12 cellular contexts compared by ENCODE assay signal in genomic region chr10:71475243-71475871, GRCh38.
DNase-seq lines count a peak whose midpoint lies in the region; ATAC-seq and TF ChIP-seq lines count a peak whose summit lies in the region.
"Had no signal": no experiment of that assay in that cellular context is flagged by ENCODE, and none has a peak within 500 bp of the region (broad histone marks: within the 10 kb centered on the region; RNA-seq: fewer than 3 reads in every experiment).

No MANE protein-coding gene starts in this region.

- H3K4me1 Mint-ChIP-seq in T-helper 17 cell, result peaks cover 13% of the 10 kb centered on the region

- H3K4me3 Mint-ChIP-seq in T-helper 17 cell, result peak overlapping the region; percentile 50
- H3K4me3 Mint-ChIP-seq: activated T-cell treated with anti-CD3 and anti-CD28 coated beads, Interleukin-2, amount 50 U/mL, for 4 hours; T-helper 2 cell treated with Interferon-gamma antibody and Interleukin-4, amounts not matched to agents 5 μg/mL and 100 μg/mL, for 36 hours had no signal

- no peak overlapping the region for H3K27ac Mint-ChIP-seq in T-helper 17 cell
- H3K27ac Mint-ChIP-seq: T-helper 2 cell treated with Interferon-gamma antibody and Interleukin-4, amounts not matched to agents 5 μg/mL and 100 μg/mL, for 36 hours had no signal

- H3K79me2 ChIP-seq in Karpas-422 (ENCODE audit: low read length), result no peaks in the 10 kb centered on the region

- H3K27ac ChIP-seq in BLaER1 treated with 17β-estradiol and CSF1 and Interleukin-3, amounts not matched to agents 10 nM and 100 nM, result peak overlapping the region; percentile 12 to 81 (median 74); a peak in 21 of 22 replicates
- H3K27ac ChIP-seq in Karpas-422 (ENCODE audit: low read length) (no peak overlapping the region), lower lobe of right lung (peak overlapping the region; percentile 41)
- H3K27ac ChIP-seq: cardiac muscle cell had no signal

- no peaks in the 10 kb centered on the region for H3K9me2 ChIP-seq in Karpas-422 (replicated peaks; ENCODE audit: insufficient read depth, low read length)

- DNase-seq in Karpas-422 (peak; percentile 49), T-helper 17 cell (no peak), lower lobe of right lung (no peak), cortex of kidney (lab: John Stamatoyannopoulos, UW) (no peak), GM19240 (ENCODE audit: insufficient read length, low spot score) (no peak), hypothalamus (lab: John Stamatoyannopoulos, UW) (no peak)
- DNase-seq: activated T-cell treated with anti-CD3 and anti-CD28 coated beads, Interleukin-2, amount 50 U/mL, for 4 hours had no signal

- H3K4me1 ChIP-seq in BLaER1 treated with 17β-estradiol and CSF1 and Interleukin-3, amounts not matched to agents 10 nM and 100 nM, result peaks cover 26 to 38% (median 33%) of the 10 kb centered on the region in 10 experiments
- peaks cover 10% of the 10 kb centered on the region for H3K4me1 ChIP-seq in Karpas-422 (ENCODE audit: low read length)
- H3K4me1 ChIP-seq in lower lobe of right lung, result peaks cover 26% of the 10 kb centered on the region

- peak overlapping the region; percentile 80 to 96 (median 85) for H3K4me2 ChIP-seq in BLaER1 treated with 17β-estradiol and CSF1 and Interleukin-3, amounts not matched to agents 10 nM and 100 nM
- peak overlapping the region; percentile 8 for H3K4me2 ChIP-seq in Karpas-422 (ENCODE audit: low read depth, low read length, poor library complexity, severe bottlenecking)

- H3K36me3 ChIP-seq in BLaER1 treated with 17β-estradiol and CSF1 and Interleukin-3, amounts not matched to agents 10 nM and 100 nM, result no peaks in the 10 kb centered on the region
- H3K36me3 ChIP-seq in Karpas-422 (ENCODE audit: insufficient read depth, low read length) (no peaks in the 10 kb centered on the region), lower lobe of right lung (no peaks in the 10 kb centered on the region)
- H3K36me3 ChIP-seq: cardiac muscle cell, vagina had no signal

- peak overlapping the region in 9 of 10 experiments; percentile 21 to 56 (median 42); a peak in 16 of 20 replicates for H3K4me3 ChIP-seq in BLaER1 treated with 17β-estradiol and CSF1 and Interleukin-3, amounts not matched to agents 10 nM and 100 nM
- H3K4me3 ChIP-seq in Karpas-422 (ENCODE audit: low read length) (no peak overlapping the region), lower lobe of right lung (no peak overlapping the region)
- H3K4me3 ChIP-seq: cardiac muscle cell, vagina had no signal

- no peak for TF ChIP-seq CTCF in lower lobe of right lung (IDR thresholded peaks at IDR 0.05)

- no peaks in the 10 kb centered on the region for H4K20me1 ChIP-seq in BLaER1 treated with 17β-estradiol and CSF1 and Interleukin-3, amounts not matched to agents 10 nM and 100 nM
- no peaks in the 10 kb centered on the region for H4K20me1 ChIP-seq in Karpas-422 (ENCODE audit: insufficient read depth, low read depth, low read length)

- peaks cover 6% of the 10 kb centered on the region for H3K36me3 Mint-ChIP-seq in T-helper 17 cell (ENCODE audit: low read depth)

- no peaks in the 10 kb centered on the region for H3K9me3 ChIP-seq in BLaER1 treated with 17β-estradiol and CSF1 and Interleukin-3, amounts not matched to agents 10 nM and 100 nM (replicated peaks in 1 of 11)
- H3K9me3 ChIP-seq in Karpas-422 (ENCODE audit: low read length) (no peaks in the 10 kb centered on the region), T-helper 17 cell (ENCODE audit: control insufficient read depth, low read length, poor library complexity, severe bottlenecking) (no peaks in the 10 kb centered on the region), lower lobe of right lung (no peaks in the 10 kb centered on the region)
- H3K9me3 ChIP-seq: vagina had no signal

- peak overlapping the region in 9 of 11 experiments; percentile 41 to 67 (median 60); a peak in 18 of 22 replicates for H3K9ac ChIP-seq in BLaER1 treated with 17β-estradiol and CSF1 and Interleukin-3, amounts not matched to agents 10 nM and 100 nM
- no peak overlapping the region for H3K9ac ChIP-seq in Karpas-422 (ENCODE audit: low read length)

- H3K27me3 Mint-ChIP-seq in T-helper 17 cell, result peaks cover 72% of the 10 kb centered on the region

- H3K27me3 ChIP-seq in BLaER1 treated with 17β-estradiol and CSF1 and Interleukin-3, amounts not matched to agents 10 nM and 100 nM, result no peaks in the 10 kb centered on the region
- H3K27me3 ChIP-seq in Karpas-422 (ENCODE audit: low read length) (no peaks in the 10 kb centered on the region), lower lobe of right lung (ENCODE audit: low read depth) (no peaks in the 10 kb centered on the region)
- H3K27me3 ChIP-seq: cardiac muscle cell, vagina had no signal

- no peak for ATAC-seq in T-helper 17 cell
- ATAC-seq in lower lobe of right lung, result peak; percentile 49 to 50
- ATAC-seq in GM21576 (IDR thresholded peaks at IDR 0.05; ENCODE audit: unreplicated experiment), result no peak
- ATAC-seq: activated T-cell treated with anti-CD3 and anti-CD28 coated beads, Interleukin-2, amount 50 U/mL, for 4 hours had no signal

- H2AFZ ChIP-seq in Karpas-422 (ENCODE audit: low read length), result no peak overlapping the region

- intact Hi-C loops in lower lobe of right lung (cut with DNase I), result no loop called here

Comparison
In these comparisons a context has a peak if more than half of its experiments do, and no peak if none do; other contexts are left out.
1. H3K4me3 ChIP-seq: peak in BLaER1 treated with 17β-estradiol and CSF1 and Interleukin-3, amounts not matched to agents 10 nM and 100 nM (9 of 10); none in Karpas-422 (single experiment) and lower lobe of right lung (single experiment).
2. ATAC-seq: peak in lower lobe of right lung (2 of 2); none in T-helper 17 cell (single experiment) and GM21576 (single experiment).